Comparison of ENCODE assay signal across 1 cellular context in genomic region chr16:23694707-23695373, GRCh38.
TF ChIP-seq lines count a peak whose summit lies in the region.

No MANE protein-coding gene starts in this region.

TF ChIP-seq in HepG2, 621 proteins besides CTCF, POLR2A, EP300 and RAD21 (continued from another document and continues in another):
- TF ChIP-seq ZMYM3 (CRISPR knock-in tag; IDR thresholded peaks at IDR 0.05) (peak; percentile 86), ZBTB39 (CRISPR knock-in tag; IDR thresholded peaks at IDR 0.05) (0 out of 2 replicates have a peak, but pooled peaks have one; percentile 4), FOSL1 (CRISPR knock-in tag; IDR thresholded peaks at IDR 0.05; ENCODE audit: borderline replicate concordance) (no peak), ZNF556 (CRISPR knock-in tag; IDR thresholded peaks at IDR 0.05; ENCODE audit: borderline replicate concordance) (peak; percentile 77; the same call in 1 of the 2 replicates), MTERF4 (CRISPR knock-in tag; IDR thresholded peaks at IDR 0.05) (no peak), GTF3A (CRISPR knock-in tag; conservative IDR thresholded peaks at IDR 0.05) (peak; percentile 39; the same call in 1 of the 2 replicates), ATRX (CRISPR knock-in tag; IDR thresholded peaks at IDR 0.05; ENCODE audit: borderline replicate concordance) (no peak), ZFP82 (CRISPR knock-in tag; IDR thresholded peaks at IDR 0.05; ENCODE audit: borderline replicate concordance) (no peak), ZNF407 (CRISPR knock-in tag; IDR thresholded peaks at IDR 0.05; ENCODE audit: not compliant biosample characterization) (no peak), HMG20B (CRISPR knock-in tag; conservative IDR thresholded peaks at IDR 0.05) (no peak), KDM3A (CRISPR knock-in tag; IDR thresholded peaks at IDR 0.05; ENCODE audit: low read depth) (no peak; the same call in 1 of the 2 replicates), SALL2 (CRISPR knock-in tag; IDR thresholded peaks at IDR 0.05) (peak; percentile 63; the same call in 1 of the 2 replicates), ZNF331 (CRISPR knock-in tag; IDR thresholded peaks at IDR 0.05) (peak; percentile 9; the same call in 1 of the 2 replicates), CENPBD1 (CRISPR knock-in tag; IDR thresholded peaks at IDR 0.05; ENCODE audit: borderline replicate concordance, low read depth) (no peak), ZSCAN20 (CRISPR knock-in tag; IDR thresholded peaks at IDR 0.05; ENCODE audit: borderline replicate concordance) (no peak), ZNF609 (CRISPR knock-in tag; IDR thresholded peaks at IDR 0.05; ENCODE audit: borderline replicate concordance) (no peak; the same call in 1 of the 2 replicates), ZNF468 (CRISPR knock-in tag; IDR thresholded peaks at IDR 0.05) (no peak), KMT2B (CRISPR knock-in tag; IDR thresholded peaks at IDR 0.05) (peak; percentile 27; the same call in 1 of the 2 replicates), HNRNPL (IDR thresholded peaks at IDR 0.05; ENCODE audit: low read depth, low read length) (0 out of 2 replicates have a peak, but pooled peaks have one; percentile 36), EHMT2 (IDR thresholded peaks at IDR 0.05; ENCODE audit: borderline replicate concordance, low read depth, low read length) (no peak), NFATC3 (CRISPR knock-in tag; IDR thresholded peaks at IDR 0.05) (no peak), ZNF460 (CRISPR knock-in tag; IDR thresholded peaks at IDR 0.05; ENCODE audit: borderline replicate concordance) (no peak), SSRP1 (CRISPR knock-in tag; IDR thresholded peaks at IDR 0.05) (no peak), TBX2 (CRISPR knock-in tag; IDR thresholded peaks at IDR 0.05; ENCODE audit: borderline replicate concordance) (no peak), KLF11 (CRISPR knock-in tag; IDR thresholded peaks at IDR 0.05) (no peak), ZNF280B (CRISPR knock-in tag; IDR thresholded peaks at IDR 0.05; ENCODE audit: borderline replicate concordance) (peak; percentile 69), MAFK (conservative IDR thresholded peaks at IDR 0.05 in 1 of 2, IDR thresholded peaks at IDR 0.05 in 1 of 2; ENCODE audit: low read length in 2 of 2) (no peak), FOXA1 (IDR thresholded peaks at IDR 0.05) (no peak), FOXA1 (CRISPR knock-in tag; IDR thresholded peaks at IDR 0.05) (no peak), ZNF567 (CRISPR knock-in tag; IDR thresholded peaks at IDR 0.05; ENCODE audit: borderline replicate concordance) (no peak; the same call in 1 of the 2 replicates)
